10 cellular contexts compared by ENCODE assay signal in the genomic region with DNA sequence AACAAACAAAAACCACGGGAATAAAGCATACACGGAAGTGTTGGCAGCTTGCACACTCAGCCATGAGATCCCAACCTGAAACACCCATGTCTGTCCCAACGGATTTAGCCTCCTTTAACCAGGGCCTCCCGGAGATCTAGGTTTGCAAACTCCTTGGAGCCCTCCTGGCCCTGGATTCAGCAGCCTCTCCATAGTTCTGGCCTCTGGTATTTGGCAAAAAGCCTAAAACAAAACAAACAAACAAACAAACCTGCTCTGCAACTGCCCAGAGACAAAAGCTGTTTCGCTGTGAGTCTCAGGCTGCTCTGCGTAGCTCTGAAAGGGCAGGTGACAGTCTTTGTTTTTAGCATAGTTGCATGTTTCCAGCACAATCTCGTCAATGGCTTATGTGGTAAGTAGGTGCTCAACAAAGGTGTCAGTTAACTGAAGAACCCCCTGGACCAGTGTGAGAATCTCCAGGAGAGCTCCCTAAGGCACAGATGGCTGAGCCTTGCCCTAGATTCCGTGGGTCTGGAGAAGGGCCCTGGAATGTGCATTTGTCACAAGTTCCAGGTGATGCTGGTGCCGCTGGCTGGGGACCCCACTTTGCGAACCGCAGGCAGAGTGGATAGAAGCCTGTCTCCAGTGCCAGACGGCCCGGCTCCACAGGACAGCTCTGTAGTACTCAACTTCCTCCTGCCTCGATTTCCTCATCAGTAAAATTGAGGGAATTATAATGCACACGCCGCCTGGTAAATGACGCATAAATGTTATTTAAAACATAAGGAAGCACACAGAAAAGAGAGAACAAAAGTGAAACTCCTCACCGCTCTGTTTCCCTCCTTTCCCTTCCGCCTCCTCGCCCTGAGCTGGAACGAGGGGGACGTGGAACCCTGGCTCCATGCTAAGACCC.
A peak's percentile ranks its signal among the peaks of the same experiment; 100 is the strongest.
DNase-seq lines count a peak whose midpoint lies in the region; ATAC-seq and TF ChIP-seq lines count a peak whose summit lies in the region.
"Had no signal": no experiment of that assay in that cellular context is flagged by ENCODE, and none has a peak within 500 bp of the region (broad histone marks: within the 10 kb centered on the region; RNA-seq: fewer than 3 reads in every experiment).

No MANE protein-coding gene starts in this region.

- H3K4me1 Mint-ChIP-seq in activated CD8-positive, alpha-beta T cell treated with anti-CD3 and anti-CD28 coated beads, Interleukin-2, amount 10 ng/mL, durations not matched to agents 7 days and 5 days (ENCODE audit: low read depth): no peaks in the 10 kb centered on the region

- no peak for ATAC-seq in activated CD8-positive, alpha-beta T cell treated with anti-CD3 and anti-CD28 coated beads, Interleukin-2, amount 10 ng/mL, durations not matched to agents 7 days and 5 days
- ATAC-seq: activated CD8-positive, alpha-beta T cell treated with anti-CD3 and anti-CD28 coated beads for 36 hours had no signal

- peak overlapping the region; percentile 12 for H3K4me3 ChIP-seq in suprapubic skin

- H3K36me3 Mint-ChIP-seq in activated CD8-positive, alpha-beta T cell treated with anti-CD3 and anti-CD28 coated beads, Interleukin-2, amount 10 ng/mL, durations not matched to agents 7 days and 5 days (ENCODE audit: low read depth): no peaks in the 10 kb centered on the region

- no peak for TF ChIP-seq EP300 in suprapubic skin (IDR thresholded peaks at IDR 0.05)

- no peak overlapping the region for H3K4me3 Mint-ChIP-seq in activated CD8-positive, alpha-beta T cell treated with anti-CD3 and anti-CD28 coated beads, Interleukin-2, amount 10 ng/mL, durations not matched to agents 7 days and 5 days
- H3K4me3 Mint-ChIP-seq: activated CD8-positive, alpha-beta T cell treated with anti-CD3 and anti-CD28 coated beads for 36 hours; HFFc6 had no signal

- no peak for TF ChIP-seq CTCF in suprapubic skin (IDR thresholded peaks at IDR 0.05)

- H3K27ac Mint-ChIP-seq in activated CD8-positive, alpha-beta T cell treated with anti-CD3 and anti-CD28 coated beads, Interleukin-2, amount 10 ng/mL, durations not matched to agents 7 days and 5 days: no peak overlapping the region
- H3K27ac Mint-ChIP-seq: activated CD8-positive, alpha-beta T cell treated with anti-CD3 and anti-CD28 coated beads for 36 hours; HFFc6 had no signal

- TF ChIP-seq POLR2A in suprapubic skin (IDR thresholded peaks at IDR 0.05): no peak

- peak; percentile 68 for DNase-seq in HT-29 (ENCODE audit: low spot score)
- peak; percentile 80 for DNase-seq in NCI-H345 (lab: John Stamatoyannopoulos, UW)
- no peak for DNase-seq in epithelial cell of prostate (ENCODE audit: low read depth, low spot score)
- no peak for DNase-seq in suprapubic skin (ENCODE audit: low spot score in 2 of 2)
- DNase-seq in AML-193 (lab: John Stamatoyannopoulos, UW): no peak
- DNase-seq in hippocampal formation (lab: John Stamatoyannopoulos, UW): no peak
- no peak for DNase-seq in activated CD8-positive, alpha-beta T cell treated with anti-CD3 and anti-CD28 coated beads, Interleukin-2, amount 10 ng/mL, durations not matched to agents 7 days and 5 days
- DNase-seq: activated CD8-positive, alpha-beta T cell treated with anti-CD3 and anti-CD28 coated beads for 36 hours; HFFc6; NCI-H1930 had no signal

- no peaks in the 10 kb centered on the region for H3K9me3 ChIP-seq in suprapubic skin

- H3K27ac ChIP-seq in epithelial cell of prostate (peak overlapping the region; percentile 99), suprapubic skin (peak overlapping the region; percentile 93)

- CTCF ChIA-PET in activated CD8-positive, alpha-beta T cell treated with anti-CD3 and anti-CD28 coated beads, Interleukin-2, amount 10 ng/mL, durations not matched to agents 7 days and 5 days (lab: Charles Lee): no interaction called here

- 56% methylated on average over 22 of the region's 22 CpGs for WGBS in suprapubic skin

- no peaks in the 10 kb centered on the region for H3K9me3 Mint-ChIP-seq in activated CD8-positive, alpha-beta T cell treated with anti-CD3 and anti-CD28 coated beads, Interleukin-2, amount 10 ng/mL, durations not matched to agents 7 days and 5 days (ENCODE audit: insufficient read depth)
- H3K9me3 Mint-ChIP-seq: activated CD8-positive, alpha-beta T cell treated with anti-CD3 and anti-CD28 coated beads for 36 hours; HFFc6 had no signal

- POLR2A ChIA-PET in activated CD8-positive, alpha-beta T cell treated with anti-CD3 and anti-CD28 coated beads, Interleukin-2, amount 10 ng/mL, durations not matched to agents 7 days and 5 days (lab: Charles Lee): no interaction called here

- H3K36me3 ChIP-seq in suprapubic skin: no peaks in the 10 kb centered on the region

- H3K4me1 ChIP-seq in suprapubic skin: peaks cover 76% of the 10 kb centered on the region

- H3K27me3 ChIP-seq in suprapubic skin: no peaks in the 10 kb centered on the region

- peaks cover 13% of the 10 kb centered on the region for H3K27me3 Mint-ChIP-seq in activated CD8-positive, alpha-beta T cell treated with anti-CD3 and anti-CD28 coated beads, Interleukin-2, amount 10 ng/mL, durations not matched to agents 7 days and 5 days (ENCODE audit: low read depth)
- H3K27me3 Mint-ChIP-seq: activated CD8-positive, alpha-beta T cell treated with anti-CD3 and anti-CD28 coated beads for 36 hours had no signal

Comparison
In these comparisons a context has a peak if more than half of its experiments do, and no peak if none do; other contexts are left out.
1. DNase-seq: peak in HT-29 (single experiment) and NCI-H345 (single experiment); none in epithelial cell of prostate (single experiment), suprapubic skin (0 of 2), AML-193 (0 of 2), hippocampal formation (0 of 2) and activated CD8-positive, alpha-beta T cell treated with anti-CD3 and anti-CD28 coated beads, Interleukin-2, amount 10 ng/mL, durations not matched to agents 7 days and 5 days (single experiment).